Comparison of ENCODE assay signal across 27 cellular contexts in genomic region chr11:75193711-75194110, GRCh38. TPM values are rescaled to one million over a fixed set of nuclear protein-coding genes. Genes with fewer than 3 reads are reported as not detected.
"Had no signal": no experiment of that assay in that cellular context is flagged by ENCODE, and none has a peak within 500 bp of the region (broad histone marks: within the 10 kb centered on the region; RNA-seq: fewer than 3 reads in every experiment).

No MANE protein-coding gene starts in this region.

- H3K27ac Mint-ChIP-seq: activated CD8-positive, alpha-beta T cell treated with anti-CD3 and anti-CD28 coated beads, Interleukin-2, amount 10 ng/mL, durations not matched to agents 7 days and 5 days; activated naive CD8-positive, alpha-beta T cell treated with anti-CD3 and anti-CD28 coated beads, Interleukin-2, amount 10 ng/mL, durations not matched to agents 7 days and 5 days; T-helper 17 cell; WTC11 had no signal

- H3K9me3 Mint-ChIP-seq: activated naive CD8-positive, alpha-beta T cell treated with anti-CD3 and anti-CD28 coated beads, Interleukin-2, amount 10 ng/mL, durations not matched to agents 7 days and 5 days; WTC11 had no signal

- H3K4me3 Mint-ChIP-seq: activated CD8-positive, alpha-beta T cell treated with anti-CD3 and anti-CD28 coated beads, Interleukin-2, amount 10 ng/mL, durations not matched to agents 7 days and 5 days; activated naive CD8-positive, alpha-beta T cell treated with anti-CD3 and anti-CD28 coated beads, Interleukin-2, amount 10 ng/mL, durations not matched to agents 7 days and 5 days; T-helper 17 cell; WTC11 had no signal

- H3K9me3 ChIP-seq: adrenal gland had no signal

- FAIRE-seq: K562, RCC 7860 had no signal

- H3K27me3 ChIP-seq: adrenal gland had no signal

- DNase-seq: activated CD4-positive, alpha-beta T cell treated with anti-CD3 and anti-CD28 coated beads for 48 hours; activated CD4-positive, alpha-beta T cell treated with anti-CD3 and anti-CD28 coated beads, Interleukin-2, amount 50 U/mL, for 4 hours; activated CD4-positive, CD25-positive, alpha-beta regulatory T cell treated with anti-CD3 and anti-CD28 coated beads, Interleukin-2, amount 50 U/mL, for 72 hours; activated CD8-positive, alpha-beta memory T cell treated with anti-CD3 and anti-CD28 coated beads, Interleukin-2, amount 50 U/mL, for 48 hours; activated CD8-positive, alpha-beta T cell treated with anti-CD3 and anti-CD28 coated beads, Interleukin-2, amount 10 ng/mL, durations not matched to agents 7 days and 5 days; activated naive CD4-positive, alpha-beta T cell treated with anti-CD3 and anti-CD28 coated beads, Interleukin-2, amount 50 U/mL, for 16 hours; activated naive CD8-positive, alpha-beta T cell treated with anti-CD3 and anti-CD28 coated beads, Interleukin-2, amount 10 ng/mL, durations not matched to agents 7 days and 5 days; activated T-cell treated with anti-CD3 and anti-CD28 coated beads, Interleukin-2, amount 50 U/mL, for 1 hour; adrenal gland; anterior cingulate cortex; Karpas-422; MM.1S; NCI-H1105; NCI-H1436; NCI-H1694 treated with DMSO at 0.1 percent for 48 hours; NCI-H2029 treated with DMSO at 0.1 percent for 48 hours; NCI-H345; NCI-H510A; NCI-H526 treated with DMSO at 0.1 percent for 48 hours; NCI-H82; OCI-M1; SIG-M5; T-helper 17 cell; T-helper 9 cell had no signal

- ATAC-seq: activated CD8-positive, alpha-beta T cell treated with anti-CD3 and anti-CD28 coated beads, Interleukin-2, amount 10 ng/mL, durations not matched to agents 7 days and 5 days; K562; T-helper 17 cell; WTC11 had no signal

- H3K36me3 Mint-ChIP-seq: activated naive CD8-positive, alpha-beta T cell treated with anti-CD3 and anti-CD28 coated beads, Interleukin-2, amount 10 ng/mL, durations not matched to agents 7 days and 5 days; WTC11 had no signal

- H3K4me3 ChIP-seq: adrenal gland, K562 had no signal

RNA-seq across cellular contexts. Expression of gene SLCO2B1, which starts 42.8 kb away (rescaled TPM):
- total RNA-seq: activated CD8-positive, alpha-beta T cell treated with anti-CD3 and anti-CD28 coated beads, Interleukin-2, amount 10 ng/mL, durations not matched to agents 7 days and 5 days; T-helper 17 cell had no signal
